ENCODE assay signal across 30 cellular contexts in genomic region chr7:157873181-157873580, GRCh38.
"Had no signal": no experiment of that assay in that cellular context is flagged by ENCODE, and none has a peak within 500 bp of the region (broad histone marks: within the 10 kb centered on the region; RNA-seq: fewer than 3 reads in every experiment).

No MANE protein-coding gene starts in this region.

- H3K4me1 ChIP-seq: ascending aorta, Peyer's patch had no signal

- H3K36me3 ChIP-seq: ascending aorta, cardiac muscle cell, Peyer's patch, WERI-Rb-1 had no signal

- H3K4me3 Mint-ChIP-seq: activated CD4-positive, alpha-beta T cell treated with anti-CD3 and anti-CD28 coated beads, Interleukin-2, amount 10 ng/mL, durations not matched to agents 24 days and 14 days; activated CD8-positive, alpha-beta T cell treated with anti-CD3 and anti-CD28 coated beads, Interleukin-2, amount 10 ng/mL, durations not matched to agents 7 days and 5 days; activated naive CD4-positive, alpha-beta T cell treated with anti-CD3 and anti-CD28 coated beads, Interleukin-2, amount 50 U/mL, for 24 hours; activated naive CD8-positive, alpha-beta T cell treated with anti-CD3 and anti-CD28 coated beads, Interleukin-2, amount 10 ng/mL, durations not matched to agents 7 days and 5 days; activated T-cell treated with anti-CD3 and anti-CD28 coated beads, Interleukin-2, amount 50 U/mL, for 24 hours; central memory CD8-positive, alpha-beta T cell had no signal

- H3K9me3 ChIP-seq: ascending aorta, Peyer's patch had no signal

- H3K4me3 ChIP-seq: ascending aorta, cardiac muscle cell, K562, Peyer's patch had no signal

- H3K27ac Mint-ChIP-seq: activated CD4-positive, alpha-beta T cell treated with anti-CD3 and anti-CD28 coated beads, Interleukin-2, amount 10 ng/mL, durations not matched to agents 24 days and 14 days; activated CD8-positive, alpha-beta T cell treated with anti-CD3 and anti-CD28 coated beads, Interleukin-2, amount 10 ng/mL, durations not matched to agents 7 days and 5 days; activated naive CD4-positive, alpha-beta T cell treated with anti-CD3 and anti-CD28 coated beads, Interleukin-2, amount 50 U/mL, for 24 hours; activated naive CD8-positive, alpha-beta T cell treated with anti-CD3 and anti-CD28 coated beads, Interleukin-2, amount 10 ng/mL, durations not matched to agents 7 days and 5 days; activated T-cell treated with anti-CD3 and anti-CD28 coated beads, Interleukin-2, amount 50 U/mL, for 24 hours; activated T-helper 2 cell treated with anti-CD3 and anti-CD28 coated beads, Interferon-gamma antibody, Interleukin-2, Interleukin-4, amounts not matched to agents 10 μg/mL and 5 μg/mL and 100 μg/mL, durations not matched to agents 14 hours and 24 hours and 36 hours had no signal

- H3K36me3 Mint-ChIP-seq: activated naive CD4-positive, alpha-beta T cell treated with anti-CD3 and anti-CD28 coated beads, Interleukin-2, amount 50 U/mL, for 24 hours; activated naive CD8-positive, alpha-beta T cell treated with anti-CD3 and anti-CD28 coated beads, Interleukin-2, amount 10 ng/mL, durations not matched to agents 7 days and 5 days had no signal

- H3K27ac ChIP-seq: ascending aorta, cardiac muscle cell, Peyer's patch, WERI-Rb-1 had no signal

- H3K27me3 Mint-ChIP-seq: activated CD4-positive, alpha-beta T cell treated with anti-CD3 and anti-CD28 coated beads, Interleukin-2, amount 10 ng/mL, durations not matched to agents 24 days and 14 days; activated naive CD4-positive, alpha-beta T cell treated with anti-CD3 and anti-CD28 coated beads, Interleukin-2, amount 50 U/mL, for 24 hours; central memory CD8-positive, alpha-beta T cell had no signal

- H3K27me3 ChIP-seq: ascending aorta, cardiac muscle cell, Peyer's patch had no signal

- H3K9me3 Mint-ChIP-seq: activated CD4-positive, alpha-beta T cell treated with anti-CD3 and anti-CD28 coated beads, Interleukin-2, amount 10 ng/mL, durations not matched to agents 24 days and 14 days; activated naive CD4-positive, alpha-beta T cell treated with anti-CD3 and anti-CD28 coated beads, Interleukin-2, amount 50 U/mL, for 24 hours; activated naive CD8-positive, alpha-beta T cell treated with anti-CD3 and anti-CD28 coated beads, Interleukin-2, amount 10 ng/mL, durations not matched to agents 7 days and 5 days; activated T-cell treated with anti-CD3 and anti-CD28 coated beads, Interleukin-2, amount 50 U/mL, for 24 hours; activated T-helper 2 cell treated with anti-CD3 and anti-CD28 coated beads, Interferon-gamma antibody, Interleukin-2, Interleukin-4, amounts not matched to agents 10 μg/mL and 5 μg/mL and 100 μg/mL, durations not matched to agents 14 hours and 24 hours and 36 hours; central memory CD8-positive, alpha-beta T cell had no signal

- DNase-seq: activated CD4-positive, alpha-beta T cell treated with anti-CD3 and anti-CD28 coated beads, Interleukin-2, amount 10 ng/mL, durations not matched to agents 24 days and 14 days; activated CD4-positive, alpha-beta T cell treated with anti-CD3 and anti-CD28 coated beads, Interleukin-2, amount 50 U/mL, for 4 hours; activated CD4-positive, CD25-positive, alpha-beta regulatory T cell; activated CD8-positive, alpha-beta T cell treated with anti-CD3 and anti-CD28 coated beads, Interleukin-2, amount 10 ng/mL, durations not matched to agents 7 days and 5 days; activated gamma-delta T cell; activated naive CD4-positive, alpha-beta T cell treated with Interleukin-2 at 50 U/mL for 16 hours; activated naive CD8-positive, alpha-beta T cell treated with anti-CD3 and anti-CD28 coated beads, Interleukin-2, amount 10 ng/mL, durations not matched to agents 7 days and 5 days; activated T-cell treated with anti-CD3 and anti-CD28 coated beads, Interleukin-2, amount 50 U/mL, for 24 hours; amygdala; NCI-H1092 treated with DMSO at 0.1 percent for 48 hours; NCI-H1417 treated with DMSO at 0.1 percent for 48 hours; NCI-H1694; NCI-H1930; NCI-H2081 treated with DMSO at 0.1 percent for 48 hours; NCI-H345; NCI-H510A treated with DMSO at 0.1 percent for 48 hours; PC-3; Peyer's patch; RPMI8226; SW 1271; T-helper 1 cell; T1000; WERI-Rb-1 had no signal

- ATAC-seq: activated CD8-positive, alpha-beta T cell treated with anti-CD3 and anti-CD28 coated beads, Interleukin-2, amount 10 ng/mL, durations not matched to agents 7 days and 5 days; K562; PC-3; Right ventricle myocardium inferior had no signal

- FAIRE-seq: K562 had no signal
